14 cellular contexts compared by ENCODE assay signal in the genomic region with DNA sequence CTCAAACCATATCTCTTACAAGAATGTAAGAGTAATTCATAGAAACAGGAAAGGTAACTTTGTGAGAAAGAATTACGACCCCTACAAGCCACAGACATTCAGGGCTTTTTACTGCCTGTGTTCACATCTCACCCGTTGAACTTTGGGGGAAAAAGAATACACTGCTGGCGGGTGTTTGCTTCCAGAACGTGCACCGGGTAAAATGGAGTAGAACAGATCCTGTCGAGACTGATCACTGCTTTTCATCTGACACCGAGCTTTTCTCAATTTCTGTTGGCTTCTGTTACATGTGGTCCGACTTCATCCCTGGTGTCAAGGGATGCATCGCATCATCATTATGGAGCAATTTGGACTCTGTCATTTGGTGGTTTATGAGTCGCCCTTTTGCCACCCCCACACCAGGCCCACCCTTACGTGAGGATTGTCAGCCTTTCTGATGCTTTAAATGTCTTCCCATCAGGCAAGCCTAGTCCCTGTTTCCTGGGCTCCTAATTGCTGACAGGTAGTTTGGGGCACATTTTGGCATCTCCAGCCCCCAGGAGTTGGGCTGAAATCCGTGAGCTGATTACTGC.
DNase-seq lines count a peak whose midpoint lies in the region; ATAC-seq and TF ChIP-seq lines count a peak whose summit lies in the region.
"Had no signal": no experiment of that assay in that cellular context is flagged by ENCODE, and none has a peak within 500 bp of the region (broad histone marks: within the 10 kb centered on the region; RNA-seq: fewer than 3 reads in every experiment).

No MANE protein-coding gene starts in this region.

- ATAC-seq in natural killer cell (peak in 1 of 3 donors; percentile 15), HG03196 (IDR thresholded peaks at IDR 0.05; ENCODE audit: unreplicated experiment) (no peak), HG02678 (IDR thresholded peaks at IDR 0.05; ENCODE audit: unreplicated experiment) (no peak)

- H3K4me1 ChIP-seq in BLaER1 treated with 17β-estradiol and CSF1 and Interleukin-3, amounts not matched to agents 10 nM and 100 nM: peaks cover 0 to 48% (median 27%) of the 10 kb centered on the region in 10 experiments; a peak in 14 of 20 replicates
- H3K4me1 ChIP-seq in ovary (ENCODE audit: insufficient read depth): no peaks in the 10 kb centered on the region
- H3K4me1 ChIP-seq: pancreas, transverse colon had no signal

- DNase-seq in NCI-H2227 treated with DMSO at 0.1 percent for 48 hours (lab: John Stamatoyannopoulos, UW) (peak; percentile 79), natural killer cell (no peak), ovary (no peak), NCI-H2029 (lab: John Stamatoyannopoulos, UW) (no peak)
- DNase-seq: activated gamma-delta T cell, left ventricle myocardium inferior, NCI-H187, pancreas, transverse colon had no signal

- intact Hi-C loops in natural killer cell (cut with micrococcal nuclease) (no loop called here), ovary (cut with DNase I) (no loop called here)

- peaks cover 0 to 3% (median 0%) of the 10 kb centered on the region in 11 experiments; a peak in 1 of 22 replicates for H3K36me3 ChIP-seq in BLaER1 treated with 17β-estradiol and CSF1 and Interleukin-3, amounts not matched to agents 10 nM and 100 nM
- no peaks in the 10 kb centered on the region for H3K36me3 ChIP-seq in ovary
- H3K36me3 ChIP-seq: BLaER1, left ventricle myocardium inferior, pancreas, transverse colon had no signal

- no peak overlapping the region for H3K4me3 ChIP-seq in BLaER1 treated with 17β-estradiol and CSF1 and Interleukin-3, amounts not matched to agents 10 nM and 100 nM
- no peak overlapping the region for H3K4me3 ChIP-seq in ovary
- H3K4me3 ChIP-seq: BLaER1, left ventricle myocardium inferior, pancreas, transverse colon had no signal

- peaks cover 81% of the 10 kb centered on the region for H3K4me1 Mint-ChIP-seq in activated naive CD4-positive, alpha-beta T cell treated with anti-CD3 and anti-CD28 coated beads, Interleukin-2, amount 50 U/mL, for 24 hours
- H3K4me1 Mint-ChIP-seq in natural killer cell: peaks cover 27 to 47% of the 10 kb centered on the region in 2 donors

- peak overlapping the region in 2 of 11 experiments; percentile 47 to 50; a peak in 4 of 22 replicates for H3K9ac ChIP-seq in BLaER1 treated with 17β-estradiol and CSF1 and Interleukin-3, amounts not matched to agents 10 nM and 100 nM
- H3K9ac ChIP-seq: BLaER1 had no signal

- H4K20me1 ChIP-seq in BLaER1 treated with 17β-estradiol and CSF1 and Interleukin-3, amounts not matched to agents 10 nM and 100 nM: no peaks in the 10 kb centered on the region
- H4K20me1 ChIP-seq: BLaER1 had no signal

- peaks cover 0 to 34% (median 15%) of the 10 kb centered on the region in 11 experiments; a peak in 15 of 22 replicates for H3K9me3 ChIP-seq in BLaER1 treated with 17β-estradiol and CSF1 and Interleukin-3, amounts not matched to agents 10 nM and 100 nM (replicated peaks in 1 of 11)
- H3K9me3 ChIP-seq in ovary: peaks cover 0 to 5% of the 10 kb centered on the region in 2 donors
- H3K9me3 ChIP-seq: BLaER1, pancreas, transverse colon had no signal

- peak overlapping the region in 8 of 11 experiments; percentile 19 to 70 (median 60); a peak in 14 of 22 replicates for H3K4me2 ChIP-seq in BLaER1 treated with 17β-estradiol and CSF1 and Interleukin-3, amounts not matched to agents 10 nM and 100 nM
- H3K4me2 ChIP-seq: BLaER1 had no signal

- WGBS in ovary, 3 donors: 53 to 65% (median 63%) methylated on average over 12 of the region's 12 CpGs

- H3K4me3 Mint-ChIP-seq in activated naive CD4-positive, alpha-beta T cell treated with anti-CD3 and anti-CD28 coated beads, Interleukin-2, amount 50 U/mL, for 24 hours: peak overlapping the region; percentile 61
- H3K4me3 Mint-ChIP-seq in natural killer cell: peak overlapping the region; percentile 68

- H3K27me3 Mint-ChIP-seq in activated naive CD4-positive, alpha-beta T cell treated with anti-CD3 and anti-CD28 coated beads, Interleukin-2, amount 50 U/mL, for 24 hours: no peaks in the 10 kb centered on the region
- no peaks in the 10 kb centered on the region for H3K27me3 Mint-ChIP-seq in natural killer cell (ENCODE audit: low read depth in 2 of 2)

- peaks cover 8% of the 10 kb centered on the region for H3K36me3 Mint-ChIP-seq in activated naive CD4-positive, alpha-beta T cell treated with anti-CD3 and anti-CD28 coated beads, Interleukin-2, amount 50 U/mL, for 24 hours
- no peaks in the 10 kb centered on the region for H3K36me3 Mint-ChIP-seq in natural killer cell

- H3K27ac ChIP-seq in BLaER1 treated with 17β-estradiol and CSF1 and Interleukin-3, amounts not matched to agents 10 nM and 100 nM: peak overlapping the region in 8 of 11 experiments; percentile 16 to 80 (median 60); a peak in 12 of 22 replicates
- H3K27ac ChIP-seq in ovary: no peak overlapping the region
- H3K27ac ChIP-seq: BLaER1, left ventricle myocardium inferior, pancreas had no signal

- H3K27ac Mint-ChIP-seq in activated naive CD4-positive, alpha-beta T cell treated with anti-CD3 and anti-CD28 coated beads, Interleukin-2, amount 50 U/mL, for 24 hours: peak overlapping the region; percentile 86
- H3K27ac Mint-ChIP-seq in natural killer cell: peak overlapping the region; percentile 88 to 89

- peaks cover 7% of the 10 kb centered on the region for H3K9me3 Mint-ChIP-seq in activated naive CD4-positive, alpha-beta T cell treated with anti-CD3 and anti-CD28 coated beads, Interleukin-2, amount 50 U/mL, for 24 hours
- H3K9me3 Mint-ChIP-seq in natural killer cell: peaks cover 0 to 3% of the 10 kb centered on the region in 2 donors

- TF ChIP-seq CTCF in natural killer cell (IDR thresholded peaks at IDR 0.05): no peak
- TF ChIP-seq CTCF in ovary (IDR thresholded peaks at IDR 0.05): no peak

- H3K27me3 ChIP-seq in BLaER1 treated with 17β-estradiol and CSF1 and Interleukin-3, amounts not matched to agents 10 nM and 100 nM: no peaks in the 10 kb centered on the region
- no peaks in the 10 kb centered on the region for H3K27me3 ChIP-seq in ovary
- H3K27me3 ChIP-seq: BLaER1, pancreas, transverse colon had no signal

- TF ChIP-seq POLR2A in ovary (IDR thresholded peaks at IDR 0.05): no peak

- TF ChIP-seq EP300 in ovary (IDR thresholded peaks at IDR 0.05): no peak

Comparison
In these comparisons a context has a peak if more than half of its experiments do, and no peak if none do; other contexts are left out.
1. H3K27ac ChIP-seq: peak in BLaER1 treated with 17β-estradiol and CSF1 and Interleukin-3, amounts not matched to agents 10 nM and 100 nM (8 of 11); none in ovary (0 of 2).